22 cellular contexts compared by ENCODE assay signal in genomic region chr12:118526255-118527095, GRCh38.
"Had no signal": no experiment of that assay in that cellular context is flagged by ENCODE, and none has a peak within 500 bp of the region (broad histone marks: within the 10 kb centered on the region; RNA-seq: fewer than 3 reads in every experiment).

No MANE protein-coding gene starts in this region.

- H3K4me3 ChIP-seq: dorsolateral prefrontal cortex, prostate gland, tibial nerve had no signal

- H3K27me3 ChIP-seq: brain microvascular endothelial cell, tibial nerve had no signal

- DNase-seq: activated CD4-positive, alpha-beta T cell treated with anti-CD3 and anti-CD28 coated beads, Interleukin-2, amount 10 ng/mL, durations not matched to agents 7 days and 5 days; activated CD4-positive, CD25-positive, alpha-beta regulatory T cell treated with anti-CD3 and anti-CD28 coated beads, Interleukin-2, amount 50 U/mL, for 72 hours; activated CD8-positive, alpha-beta memory T cell treated with anti-CD3 and anti-CD28 coated beads, Interleukin-2, amount 10 ng/mL, durations not matched to agents 7 days and 5 days; activated CD8-positive, alpha-beta T cell treated with anti-CD3 and anti-CD28 coated beads for 36 hours; activated effector memory CD4-positive, alpha-beta T cell treated with anti-CD3 and anti-CD28 coated beads, Interleukin-2, amount 50 U/mL, for 16 hours; activated naive CD4-positive, alpha-beta T cell treated with anti-CD3 and anti-CD28 coated beads, Interleukin-2, amount 50 U/mL, for 16 hours; activated naive CD8-positive, alpha-beta T cell treated with anti-CD3 and anti-CD28 coated beads, Interleukin-2, amount 50 U/mL, for 24 hours; activated T-cell treated with anti-CD3 and anti-CD28 coated beads for 4 hours; anterior cingulate cortex; brain microvascular endothelial cell; dorsolateral prefrontal cortex; effector memory CD8-positive, alpha-beta T cell; head of caudate nucleus; midbrain; right cardiac atrium; stimulated activated CD4-positive, alpha-beta T cell treated with anti-CD3 and anti-CD28 coated beads, Interleukin-12 subunit alpha, Interleukin-12 subunit beta, amount 100 ng/mL, for 4 hours; substantia nigra; WERI-Rb-1 had no signal

- ATAC-seq: activated CD8-positive, alpha-beta memory T cell treated with anti-CD3 and anti-CD28 coated beads, Interleukin-2, amount 10 ng/mL, durations not matched to agents 7 days and 5 days; activated CD8-positive, alpha-beta T cell treated with anti-CD3 and anti-CD28 coated beads for 36 hours; activated naive CD8-positive, alpha-beta T cell treated with anti-CD3 and anti-CD28 coated beads, Interleukin-2, amount 50 U/mL, for 24 hours; effector memory CD8-positive, alpha-beta T cell; esophagus mucosa; natural killer cell treated with Interleukin-12 subunit alpha and Interleukin-12 subunit beta and Interleukin-15 and Interleukin-18, amount 100 ng/mL, for 72 hours had no signal

- H3K9me3 ChIP-seq: prostate gland had no signal

- H3K36me3 ChIP-seq: brain microvascular endothelial cell, prostate gland, tibial nerve, WERI-Rb-1 had no signal

- H3K4me1 ChIP-seq: prostate gland, tibial nerve had no signal

- H3K27ac ChIP-seq: brain microvascular endothelial cell, dorsolateral prefrontal cortex, prostate gland, tibial nerve, WERI-Rb-1 had no signal
